ENCODE assay signal across 16 cellular contexts in genomic region chr16:86080131-86080875, GRCh38.
DNase-seq lines count a peak whose midpoint lies in the region; ATAC-seq and TF ChIP-seq lines count a peak whose summit lies in the region.
"Had no signal": no experiment of that assay in that cellular context is flagged by ENCODE, and none has a peak within 500 bp of the region (broad histone marks: within the 10 kb centered on the region; RNA-seq: fewer than 3 reads in every experiment).

No MANE protein-coding gene starts in this region.

- peak; percentile 45 for DNase-seq in activated effector memory CD4-positive, alpha-beta T cell treated with anti-CD3 and anti-CD28 coated beads, Interleukin-2, amount 50 U/mL, for 16 hours
- DNase-seq in activated effector memory CD4-positive, alpha-beta T cell treated with Interleukin-2 at 50 U/mL for 16 hours, result no peak
- peak; percentile 58 for DNase-seq in chondrocyte (ENCODE audit: low spot score)
- no peak for DNase-seq in neuronal stem cell (ENCODE audit: low spot score)
- DNase-seq in upper lobe of right lung, result peak; percentile 43
- no peak for DNase-seq in NCI-H2196 treated with DMSO at 0.1 percent for 48 hours (lab: John Stamatoyannopoulos, UW; ENCODE audit: unreplicated experiment)
- no peak for DNase-seq in dermis blood vessel endothelial cell
- DNase-seq: 8988T; AML-193; CD8-positive, alpha-beta memory T cell; DMS53; GF-D8 had no signal

- H3K4me1 Mint-ChIP-seq in chondrocyte (ENCODE audit: low read depth), result no peaks in the 10 kb centered on the region
- H3K4me1 Mint-ChIP-seq: CD8-positive, alpha-beta memory T cell had no signal

- intact Hi-C loops in upper lobe of right lung (cut with DNase I), result no loop called here

- peak overlapping the region; percentile 29 for H3K18ac ChIP-seq in neuronal stem cell (ENCODE audit: low read length)

- H3K4ac ChIP-seq in neuronal stem cell (ENCODE audit: low read length), result no peak overlapping the region

- H3K27ac ChIP-seq in neuronal stem cell (replicated peaks; ENCODE audit: low read length), result no peak overlapping the region
- no peak overlapping the region for H3K27ac ChIP-seq in upper lobe of right lung
- H3K27ac ChIP-seq: BLaER1, HL-60 had no signal

- TF ChIP-seq CTCF in chondrocyte (IDR thresholded peaks at IDR 0.05) (no peak), upper lobe of right lung (IDR thresholded peaks at IDR 0.05) (no peak)

- H3K4me2 ChIP-seq in neuronal stem cell (ENCODE audit: insufficient read depth, low read length, poor library complexity, severe bottlenecking), result no peak overlapping the region
- H3K4me2 ChIP-seq: BLaER1 had no signal

- no peak overlapping the region for H3K9ac ChIP-seq in neuronal stem cell (ENCODE audit: low read depth, low read length, poor library complexity)
- H3K9ac ChIP-seq: BLaER1 had no signal

- no peak for ATAC-seq in upper lobe of right lung
- ATAC-seq: HCT116 had no signal

- H2BK12ac ChIP-seq in neuronal stem cell (ENCODE audit: low read length), result no peak overlapping the region

- H3K27me3 ChIP-seq in neuronal stem cell (ENCODE audit: control insufficient read depth in 3 of 3, insufficient read depth in 3 of 3, low read depth in 1 of 3, low read length in 3 of 3), result peaks cover 0 to 31% (median 0%) of the 10 kb centered on the region in 3 experiments
- no peaks in the 10 kb centered on the region for H3K27me3 ChIP-seq in upper lobe of right lung

- no peak overlapping the region for H2BK15ac ChIP-seq in neuronal stem cell (ENCODE audit: low read length)

- no peak overlapping the region for H2BK120ac ChIP-seq in neuronal stem cell (ENCODE audit: low read depth, low read length)

- no peaks in the 10 kb centered on the region for H3K79me1 ChIP-seq in neuronal stem cell (ENCODE audit: low read depth, low read length)

- H3K14ac ChIP-seq in neuronal stem cell (ENCODE audit: low read length), result no peak overlapping the region

- H3K27me3 Mint-ChIP-seq in chondrocyte (ENCODE audit: low read depth), result peaks cover 52% of the 10 kb centered on the region

- H4K91ac ChIP-seq in neuronal stem cell (ENCODE audit: low read depth, low read length, poor library complexity), result no peak overlapping the region

- H2AFZ ChIP-seq in neuronal stem cell (ENCODE audit: low read length), result no peak overlapping the region

- H3K4me3 Mint-ChIP-seq in chondrocyte (ENCODE audit: unreplicated experiment), result no peak overlapping the region
- H3K4me3 Mint-ChIP-seq: CD8-positive, alpha-beta memory T cell had no signal

- H3K36me3 ChIP-seq in neuronal stem cell (replicated peaks in 1 of 2; ENCODE audit: control insufficient read depth in 2 of 2, insufficient read depth in 2 of 2, low read length in 2 of 2), result no peaks in the 10 kb centered on the region
- no peaks in the 10 kb centered on the region for H3K36me3 ChIP-seq in upper lobe of right lung
- H3K36me3 ChIP-seq: BLaER1 had no signal

- whole genome bisulfite sequencing in neuronal stem cell (ENCODE audit: extremely low coverage in 2 of 2, insufficient read length in 2 of 2, insufficient replicate concordance in 1 of 2), 2 donors, result no CpG with 5 or more reads among the region's 13 CpGs

- H3K9me3 ChIP-seq in neuronal stem cell (replicated peaks in 1 of 2; ENCODE audit: control insufficient read depth in 2 of 2, insufficient read depth in 1 of 2, low read depth in 1 of 2, low read length in 2 of 2) (no peaks in the 10 kb centered on the region), upper lobe of right lung (no peaks in the 10 kb centered on the region)
- H3K9me3 ChIP-seq: BLaER1, Caco-2 had no signal

- H2AK5ac ChIP-seq in neuronal stem cell (ENCODE audit: low read depth, low read length), result no peak overlapping the region

- no peak overlapping the region for H3K23ac ChIP-seq in neuronal stem cell (ENCODE audit: low read depth, low read length, poor library complexity)

- peaks cover 0 to 10% of the 10 kb centered on the region in 2 donors for H3K4me1 ChIP-seq in neuronal stem cell (ENCODE audit: control insufficient read depth in 2 of 2, insufficient read depth in 1 of 2, low read depth in 1 of 2, low read length in 2 of 2)
- peaks cover 3% of the 10 kb centered on the region for H3K4me1 ChIP-seq in upper lobe of right lung
- H3K4me1 ChIP-seq: BLaER1, Caco-2 had no signal

- H4K8ac ChIP-seq in neuronal stem cell (ENCODE audit: low read depth, low read length), result no peak overlapping the region

- H3K36me3 Mint-ChIP-seq in chondrocyte (ENCODE audit: low read depth), result no peaks in the 10 kb centered on the region
- H3K36me3 Mint-ChIP-seq: CD8-positive, alpha-beta memory T cell had no signal

- H3K27ac Mint-ChIP-seq in chondrocyte (ENCODE audit: unreplicated experiment), result no peak overlapping the region
- H3K27ac Mint-ChIP-seq: CD8-positive, alpha-beta memory T cell had no signal

- no peak overlapping the region for H2BK5ac ChIP-seq in neuronal stem cell (ENCODE audit: low read length)

- H3K9me3 Mint-ChIP-seq in chondrocyte (ENCODE audit: low read depth), result no peaks in the 10 kb centered on the region
- H3K9me3 Mint-ChIP-seq: CD8-positive, alpha-beta memory T cell had no signal

- H3K4me3 ChIP-seq in neuronal stem cell (ENCODE audit: low read length in 2 of 2) (no peak overlapping the region), upper lobe of right lung (no peak overlapping the region)
- H3K4me3 ChIP-seq: BLaER1 had no signal

Comparison
In these comparisons a context has a peak if more than half of its experiments do, and no peak if none do; other contexts are left out.
1. DNase-seq: peak in activated effector memory CD4-positive, alpha-beta T cell treated with anti-CD3 and anti-CD28 coated beads, Interleukin-2, amount 50 U/mL, for 16 hours (single experiment), chondrocyte (single experiment) and upper lobe of right lung (single experiment); none in activated effector memory CD4-positive, alpha-beta T cell treated with Interleukin-2 at 50 U/mL for 16 hours (single experiment), neuronal stem cell (single experiment), NCI-H2196 treated with DMSO at 0.1 percent for 48 hours (single experiment) and dermis blood vessel endothelial cell (single experiment).